In genomic region chr1:47109482-47109881, GRCh38 we compare ENCODE assay signal across 13 cellular contexts. TPM values are rescaled to one million over a fixed set of nuclear protein-coding genes. Genes with fewer than 3 reads are reported as not detected.
DNase-seq lines count a peak whose midpoint lies in the region; ATAC-seq and TF ChIP-seq lines count a peak whose summit lies in the region.
"Not testable (repeated sequence)": the region's sequence is repeated elsewhere in the genome, so short reads cannot be mapped to it uniquely, and the experiment has no call there.
"Had no signal": no experiment of that assay in that cellular context is flagged by ENCODE, and none has a peak within 500 bp of the region (broad histone marks: within the 10 kb centered on the region; RNA-seq: fewer than 3 reads in every experiment).

No MANE protein-coding gene starts in this region.

- not testable (repeated sequence) for H4K20me1 ChIP-seq in PC-3 (ENCODE audit: low read length); SK-N-SH (ENCODE audit: insufficient read depth)

- not testable (repeated sequence) for H3K36me3 ChIP-seq in PC-3 (ENCODE audit: low read depth, low read length); SK-N-SH (replicated peaks in 1 of 2; ENCODE audit: control insufficient read depth in 1 of 2, insufficient read depth in 2 of 2, low read length in 1 of 2)

- peak; percentile 29 to 87; a peak in 3 of 4 replicates for TF ChIP-seq EP300 in SK-N-SH (IDR thresholded peaks at IDR 0.05; ENCODE audit: borderline replicate concordance in 1 of 2, low read depth in 1 of 2, low read length in 1 of 2)

- H3K27me3 ChIP-seq in PC-3 (ENCODE audit: low read length); SK-N-SH (ENCODE audit: insufficient read depth); foreskin keratinocyte: not testable (repeated sequence)

- H2AFZ ChIP-seq in PC-3 (ENCODE audit: low read length); SK-N-SH (ENCODE audit: low read depth): not testable (repeated sequence)

- POLR2A ChIA-PET in PC-3 (lab: Charles Lee; ENCODE audit: unreplicated experiment); SK-N-SH (lab: Yijun Ruan, JAX): not testable (repeated sequence)

- H3F3A ChIP-seq in PC-3 (ENCODE audit: low read length, unreplicated experiment) = not testable (repeated sequence)
- peaks cover 24% of the 10 kb centered on the region for H3F3A ChIP-seq in SK-N-SH (replicated peaks; ENCODE audit: insufficient read depth)

- 0 out of 2 replicates have a peak, but pooled peaks have one; percentile 10 for ATAC-seq in PC-3
- not testable (repeated sequence) for ATAC-seq in foreskin keratinocyte

- H3K9me3 ChIP-seq in PC-3 (ENCODE audit: low read length); SK-N-SH: not testable (repeated sequence)

- DNase-seq in EL (peak; percentile 42), LHCN-M2 (ENCODE audit: low read depth) (peak; percentile 38), PC-3 (peak; percentile 61), epithelial cell of esophagus (ENCODE audit: low read depth) (peak; percentile 59), foreskin keratinocyte (peak; percentile 33 to 76), stromal cell of bone marrow (ENCODE audit: low read depth) (peak; percentile 0)
- not testable (repeated sequence) for DNase-seq in SK-N-SH

- not testable (repeated sequence) for TF ChIP-seq CTCF in PC-3 (conservative IDR thresholded peaks at IDR 0.05; ENCODE audit: low read depth, low read length); SK-N-SH (IDR thresholded peaks at IDR 0.05); epithelial cell of esophagus (IDR thresholded peaks at IDR 0.05; ENCODE audit: insufficient read depth, low read depth, low read length, missing control alignments); foreskin keratinocyte (conservative IDR thresholded peaks at IDR 0.05)

- H3K27ac ChIP-seq in PC-3 (ENCODE audit: low read length) = peak overlapping the region; percentile 54
- peak overlapping the region in 1 of 2 experiments; percentile 61; a peak in 2 of 4 replicates for H3K27ac ChIP-seq in SK-N-SH (ENCODE audit: low read depth in 2 of 2, low read length in 1 of 2)
- not testable (repeated sequence) for H3K27ac ChIP-seq in foreskin keratinocyte

- H3K4me3 ChIP-seq in PC-3 (ENCODE audit: low read length); SK-N-SH (ENCODE audit: low read depth in 2 of 2, low read length in 1 of 2); epithelial cell of esophagus (ENCODE audit: low read length): not testable (repeated sequence)

- not testable (repeated sequence) for H3K9ac ChIP-seq in PC-3 (ENCODE audit: low read length); SK-N-SH

- H3K4me1 ChIP-seq in PC-3 (ENCODE audit: insufficient read depth, low read length) = peaks cover 24% of the 10 kb centered on the region
- H3K4me1 ChIP-seq in SK-N-SH (ENCODE audit: control insufficient read depth in 1 of 2, insufficient read depth in 2 of 2, low read depth in 1 of 2, low read length in 1 of 2) = not testable (repeated sequence)
- H3K4me1 ChIP-seq in foreskin keratinocyte = peaks cover 25% of the 10 kb centered on the region

- not testable (repeated sequence) for BruUV-seq in PC-3 (replicated peaks; lab: Mats Ljungman, UMichigan)

- 0 out of 2 replicates have a peak overlapping the region, but pooled peaks have one; percentile 16 for H3K4me2 ChIP-seq in PC-3 (ENCODE audit: low read length)
- H3K4me2 ChIP-seq in SK-N-SH = not testable (repeated sequence)

- CTCF ChIA-PET in PC-3 (lab: Charles Lee); SK-N-SH (lab: Yijun Ruan, JAX): not testable (repeated sequence)

- H3K79me2 ChIP-seq in PC-3 (ENCODE audit: low read length); SK-N-SH (ENCODE audit: insufficient read depth): not testable (repeated sequence)

- intact Hi-C loops in PC-3 (cut with micrococcal nuclease) = loop anchor here (5.0 kb wide), 1 partner anchor 68 kb away; no protein-coding TSS in a partner anchor

- H3K9me2 ChIP-seq in PC-3 (replicated peaks; ENCODE audit: low read length); SK-N-SH: not testable (repeated sequence)

- not testable (repeated sequence) for TF ChIP-seq RAD21 in SK-N-SH (IDR thresholded peaks at IDR 0.05; ENCODE audit: low read length)

TF ChIP-seq in SK-N-SH, 30 proteins besides CTCF, POLR2A, EP300 and RAD21:
- TF ChIP-seq NFIC (IDR thresholded peaks at IDR 0.05; ENCODE audit: borderline replicate concordance) = peak; percentile 54; the same call in 1 of the 2 replicates
- TF ChIP-seq POLR2AphosphoS5 (IDR thresholded peaks at IDR 0.05; ENCODE audit: low read depth, low read length) = peak; percentile 14; the same call in 1 of the 2 replicates
- peak; percentile 79 for TF ChIP-seq TEAD4 (IDR thresholded peaks at IDR 0.05; ENCODE audit: borderline replicate concordance, insufficient read depth)
- TF ChIP-seq FOSL2 (IDR thresholded peaks at IDR 0.05; ENCODE audit: borderline replicate concordance, low read depth) = peak; percentile 71
- TF ChIP-seq TCF12 (IDR thresholded peaks at IDR 0.05) = peak; percentile 85
- TF ChIP-seq JUND (IDR thresholded peaks at IDR 0.05) = peak; percentile 78
- peak; percentile 40; the same call in 1 of the 2 replicates for TF ChIP-seq MEF2A (IDR thresholded peaks at IDR 0.05; ENCODE audit: borderline replicate concordance, low read depth)
- peak; percentile 90 for TF ChIP-seq PBX3 (IDR thresholded peaks at IDR 0.05)
TF ChIP-seq in SK-N-SH: peak in this region for 8; not testable (repeated sequence) for 22.

RNA-seq across cellular contexts. Expression of gene CYP4A22, which starts 27.8 kb away (rescaled TPM):
- total RNA-seq in LHCN-M2 (2014; rRNA removed) (not detected in 2 replicates), PC-3 (2014; rRNA removed) (not detected in 2 replicates), foreskin keratinocyte (not detected in 2 replicates)
- polyA plus RNA-seq in LHCN-M2 (2012) = not detected
- polyA plus RNA-seq in SK-N-SH (2012; rRNA removed) (not detected in 2 replicates), foreskin keratinocyte (not detected in 2 replicates)
- not detected in 2 replicates for polyA plus RNA-seq in SK-N-SH (2012; cell fraction: cytosol; rRNA removed)
- not detected in 2 replicates for polyA plus RNA-seq in SK-N-SH (2012; cell fraction: nucleus; rRNA removed)
- total RNA-seq: A673; Caco-2; CD8-positive, alpha-beta memory T cell; GM23338; H7; IMR-90 had no signal
- polyA plus RNA-seq: CD8-positive, alpha-beta memory T cell; GM23338; IMR-90 had no signal

RNA-seq across cellular contexts. Expression of gene CYP4Z1, which starts 42.5 kb away (rescaled TPM):
- total RNA-seq in LHCN-M2 (2014; rRNA removed) = not detected in 2 replicates
- polyA plus RNA-seq in LHCN-M2 (2012) = not detected
- total RNA-seq in PC-3 (2014; rRNA removed) = not detected in 2 replicates
- polyA plus RNA-seq in SK-N-SH (2012; rRNA removed) = not detected in 2 replicates
- not detected in 2 replicates for polyA plus RNA-seq in SK-N-SH (2012; cell fraction: cytosol; rRNA removed)
- polyA plus RNA-seq in SK-N-SH (2012; cell fraction: nucleus; rRNA removed) = 0.05 TPM in 1 of 2 replicates, not detected in the other
- total RNA-seq in foreskin keratinocyte = not detected in 2 replicates
- polyA plus RNA-seq in foreskin keratinocyte = not detected in 2 replicates
- total RNA-seq: A673; Caco-2; CD8-positive, alpha-beta memory T cell; GM23338; H7; IMR-90 had no signal
- polyA plus RNA-seq: CD8-positive, alpha-beta memory T cell; GM23338; IMR-90 had no signal
